In the genomic region with DNA sequence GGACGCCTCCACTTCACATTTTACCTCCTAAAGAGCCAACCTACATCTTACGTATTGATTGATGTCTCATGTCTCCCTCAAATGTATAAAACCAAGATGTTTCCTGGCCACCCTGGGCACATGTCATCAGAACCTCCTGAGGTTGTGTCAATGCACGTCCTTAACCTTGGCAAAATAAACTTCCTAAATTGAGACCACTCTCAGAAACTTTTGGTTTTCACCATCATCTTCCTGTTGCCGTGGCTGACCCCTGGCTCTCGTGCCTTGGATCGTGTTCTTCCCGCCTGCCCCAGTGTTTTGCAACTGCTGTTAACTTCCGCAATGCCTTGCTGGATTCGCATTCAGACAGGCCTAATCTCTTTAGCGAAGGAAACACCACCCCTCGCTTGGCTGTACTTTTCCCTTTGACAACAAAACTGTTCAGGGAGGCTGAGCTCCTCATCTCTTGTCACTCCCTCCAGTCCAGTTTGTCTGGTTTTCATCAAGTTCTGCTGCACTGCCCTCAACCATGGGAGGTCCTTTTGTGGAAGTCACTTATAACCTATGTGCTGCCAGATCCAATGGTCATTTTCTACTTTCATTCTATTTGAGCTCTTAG, we compare ENCODE assay signal across 8 cellular contexts. TPM values are rescaled to one million over a fixed set of nuclear protein-coding genes. Genes with fewer than 3 reads are reported as not detected.
A peak's percentile ranks its signal among the peaks of the same experiment; 100 is the strongest.
DNase-seq lines count a peak whose midpoint lies in the region; ATAC-seq lines count a peak whose summit lies in the region.

No MANE protein-coding gene starts in this region.

- H3K27me3 ChIP-seq in iPS-18a (ENCODE audit: control insufficient read depth, insufficient read depth, low read length) = peaks cover 32% of the 10 kb centered on the region

- ATAC-seq in stimulated activated memory B cell treated with anti-CD40 and anti-IgM and Interleukin-4, amounts not matched to agents 10 μg/mL and 1 μg/mL and 100 μg/mL, for 72 hours = no peak
- no peak for ATAC-seq in HG02938 (IDR thresholded peaks at IDR 0.05; ENCODE audit: unreplicated experiment)
- no peak for ATAC-seq in HG03108 (IDR thresholded peaks at IDR 0.05; ENCODE audit: unreplicated experiment)
- ATAC-seq in HG02885 (IDR thresholded peaks at IDR 0.05; ENCODE audit: poor library complexity, unreplicated experiment) = no peak
- no peak for ATAC-seq in HG03571 (IDR thresholded peaks at IDR 0.05; ENCODE audit: unreplicated experiment)

- H3K9me3 ChIP-seq in iPS-18a (ENCODE audit: control insufficient read depth, low read depth, low read length) = no peaks in the 10 kb centered on the region

- peaks cover 14% of the 10 kb centered on the region for H3K4me1 ChIP-seq in iPS-18a (ENCODE audit: control insufficient read depth, low read depth, low read length)

- no peaks in the 10 kb centered on the region for H3K9me3 Mint-ChIP-seq in activated T-helper 1 cell treated with anti-CD3 and anti-CD28 coated beads, Interleukin-12 subunit alpha, Interleukin-12 subunit beta, Interleukin-2, Interleukin-4 antibody, amounts not matched to agents 30 ng/mL and 10 ng/mL and 1 ng/mL, durations not matched to agents 14 hours and 24 hours and 36 hours
- H3K9me3 Mint-ChIP-seq in stimulated activated memory B cell treated with anti-CD40 and anti-IgM and Interleukin-4, amounts not matched to agents 10 μg/mL and 1 μg/mL and 100 μg/mL, for 72 hours = no peaks in the 10 kb centered on the region

- intact Hi-C loops in activated T-helper 1 cell treated with anti-CD3 and anti-CD28 coated beads, Interleukin-12 subunit alpha, Interleukin-12 subunit beta, Interleukin-2, Interleukin-4 antibody, amounts not matched to agents 30 ng/mL and 10 ng/mL and 1 ng/mL, durations not matched to agents 14 hours and 24 hours and 36 hours (cut with micrococcal nuclease) = loop anchor here (5.0 kb wide), 1 partner anchor 65 kb away; no protein-coding TSS in a partner anchor

- no peak overlapping the region for H3K27ac ChIP-seq in iPS-18a (ENCODE audit: low read length)

- DNase-seq in KBM-7 = peak; percentile 24
- no peak for DNase-seq in activated T-helper 1 cell treated with anti-CD3 and anti-CD28 coated beads, Interleukin-12 subunit alpha, Interleukin-12 subunit beta, Interleukin-2, Interleukin-4 antibody, amounts not matched to agents 30 ng/mL and 10 ng/mL and 1 ng/mL, durations not matched to agents 14 hours and 24 hours and 36 hours (ENCODE audit: low spot score)

- peak overlapping the region; percentile 78 for H3K4me3 ChIP-seq in iPS-18a (ENCODE audit: low read length)

- peak overlapping the region; percentile 54 for H3K27ac Mint-ChIP-seq in activated T-helper 1 cell treated with anti-CD3 and anti-CD28 coated beads, Interleukin-12 subunit alpha, Interleukin-12 subunit beta, Interleukin-2, Interleukin-4 antibody, amounts not matched to agents 30 ng/mL and 10 ng/mL and 1 ng/mL, durations not matched to agents 14 hours and 24 hours and 36 hours
- H3K27ac Mint-ChIP-seq in stimulated activated memory B cell treated with anti-CD40 and anti-IgM and Interleukin-4, amounts not matched to agents 10 μg/mL and 1 μg/mL and 100 μg/mL, for 72 hours = peak overlapping the region; percentile 85

- H3K4me3 Mint-ChIP-seq in activated T-helper 1 cell treated with anti-CD3 and anti-CD28 coated beads, Interleukin-12 subunit alpha, Interleukin-12 subunit beta, Interleukin-2, Interleukin-4 antibody, amounts not matched to agents 30 ng/mL and 10 ng/mL and 1 ng/mL, durations not matched to agents 14 hours and 24 hours and 36 hours = peak overlapping the region; percentile 68
- H3K4me3 Mint-ChIP-seq in stimulated activated memory B cell treated with anti-CD40 and anti-IgM and Interleukin-4, amounts not matched to agents 10 μg/mL and 1 μg/mL and 100 μg/mL, for 72 hours = peak overlapping the region; percentile 90

- peaks cover 9% of the 10 kb centered on the region for H3K27me3 Mint-ChIP-seq in activated T-helper 1 cell treated with anti-CD3 and anti-CD28 coated beads, Interleukin-12 subunit alpha, Interleukin-12 subunit beta, Interleukin-2, Interleukin-4 antibody, amounts not matched to agents 30 ng/mL and 10 ng/mL and 1 ng/mL, durations not matched to agents 14 hours and 24 hours and 36 hours (ENCODE audit: insufficient read depth)
- no peaks in the 10 kb centered on the region for H3K27me3 Mint-ChIP-seq in stimulated activated memory B cell treated with anti-CD40 and anti-IgM and Interleukin-4, amounts not matched to agents 10 μg/mL and 1 μg/mL and 100 μg/mL, for 72 hours

- no peaks in the 10 kb centered on the region for H3K36me3 ChIP-seq in iPS-18a (ENCODE audit: control insufficient read depth, low read depth, low read length)

- peaks cover 40% of the 10 kb centered on the region for H3K4me1 Mint-ChIP-seq in activated T-helper 1 cell treated with anti-CD3 and anti-CD28 coated beads, Interleukin-12 subunit alpha, Interleukin-12 subunit beta, Interleukin-2, Interleukin-4 antibody, amounts not matched to agents 30 ng/mL and 10 ng/mL and 1 ng/mL, durations not matched to agents 14 hours and 24 hours and 36 hours (ENCODE audit: low read depth)
- H3K4me1 Mint-ChIP-seq in stimulated activated memory B cell treated with anti-CD40 and anti-IgM and Interleukin-4, amounts not matched to agents 10 μg/mL and 1 μg/mL and 100 μg/mL, for 72 hours = peaks cover 50% of the 10 kb centered on the region

- in situ Hi-C loops in KBM-7 (cut with MboI; ENCODE audit: low pct_unique_long_range_greater_than_20kb, low sequenced_read_pairs) = no loop called here

- no peak overlapping the region for H3K9ac ChIP-seq in iPS-18a (ENCODE audit: low read length)

- H3K36me3 Mint-ChIP-seq in activated T-helper 1 cell treated with anti-CD3 and anti-CD28 coated beads, Interleukin-12 subunit alpha, Interleukin-12 subunit beta, Interleukin-2, Interleukin-4 antibody, amounts not matched to agents 30 ng/mL and 10 ng/mL and 1 ng/mL, durations not matched to agents 14 hours and 24 hours and 36 hours (ENCODE audit: low read depth) = peaks cover 4% of the 10 kb centered on the region
- H3K36me3 Mint-ChIP-seq in stimulated activated memory B cell treated with anti-CD40 and anti-IgM and Interleukin-4, amounts not matched to agents 10 μg/mL and 1 μg/mL and 100 μg/mL, for 72 hours = peaks cover 8% of the 10 kb centered on the region

RNA-seq across cellular contexts. Expression of a gene that starts 1.2 kb away (rescaled TPM):
- 62.6 and 64.7 TPM in 2 replicates for total RNA-seq in activated T-helper 1 cell treated with anti-CD3 and anti-CD28 coated beads, Interleukin-12 subunit alpha, Interleukin-12 subunit beta, Interleukin-2, Interleukin-4 antibody, amounts not matched to agents 30 ng/mL and 10 ng/mL and 1 ng/mL, durations not matched to agents 14 hours and 24 hours and 36 hours
